Comparison of ENCODE assay signal across 29 cellular contexts in the genomic region with DNA sequence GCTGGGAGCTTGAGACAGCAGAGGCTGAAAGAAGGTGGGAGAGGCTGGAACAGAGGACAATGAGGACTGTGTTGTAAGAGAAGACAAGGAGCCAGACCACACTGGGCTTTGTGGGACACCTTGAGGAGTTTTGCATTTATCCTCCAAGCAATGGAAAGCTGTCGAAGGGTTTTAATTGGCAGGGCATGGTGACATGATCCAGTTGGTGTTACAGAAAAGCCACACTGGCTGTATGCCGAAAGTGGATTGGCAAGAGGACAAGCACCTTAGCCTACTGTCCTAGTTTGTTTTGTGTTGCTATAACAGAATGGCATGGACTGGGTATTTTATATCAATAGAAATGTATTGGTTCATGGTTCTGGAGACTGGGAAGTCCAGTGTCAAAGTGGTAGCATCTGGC. TPM values are rescaled to one million over a fixed set of nuclear protein-coding genes. Genes with fewer than 3 reads are reported as not detected.
"Had no signal": no experiment of that assay in that cellular context is flagged by ENCODE, and none has a peak within 500 bp of the region (broad histone marks: within the 10 kb centered on the region; RNA-seq: fewer than 3 reads in every experiment).

No MANE protein-coding gene starts in this region.

- H3K27ac ChIP-seq: ascending aorta, body of pancreas, SK-N-MC had no signal

- H3K9me3 ChIP-seq: ascending aorta, body of pancreas had no signal

- H3K4me1 Mint-ChIP-seq: activated B cell treated with CpG ODN at 0.5 μM for 24 hours; activated CD4-positive, alpha-beta T cell treated with anti-CD3 and anti-CD28 coated beads, Interleukin-2, amount 10 ng/mL, durations not matched to agents 24 days and 14 days; activated CD8-positive, alpha-beta memory T cell treated with anti-CD3 and anti-CD28 coated beads, Interleukin-2, amount 10 ng/mL, durations not matched to agents 7 days and 5 days; activated naive CD4-positive, alpha-beta T cell treated with anti-CD3 and anti-CD28 coated beads, Interleukin-2, amount 50 U/mL, for 24 hours; T-cell had no signal

- H3K9me3 Mint-ChIP-seq: activated CD4-positive, alpha-beta T cell treated with anti-CD3 and anti-CD28 coated beads, Interleukin-2, amount 10 ng/mL, durations not matched to agents 24 days and 14 days; activated T-cell treated with anti-CD3 and anti-CD28 coated beads, Interleukin-2, amount 50 U/mL, for 24 hours; activated T-helper 1 cell treated with anti-CD3 and anti-CD28 coated beads, Interleukin-12 subunit alpha, Interleukin-12 subunit beta, Interleukin-2, Interleukin-4 antibody, amounts not matched to agents 30 ng/mL and 10 ng/mL and 1 ng/mL, durations not matched to agents 14 hours and 24 hours and 36 hours had no signal

- H3K27ac Mint-ChIP-seq: activated B cell treated with CpG ODN at 0.5 μM for 24 hours; activated CD4-positive, alpha-beta T cell treated with anti-CD3 and anti-CD28 coated beads, Interleukin-2, amount 10 ng/mL, durations not matched to agents 24 days and 14 days; activated CD8-positive, alpha-beta memory T cell treated with anti-CD3 and anti-CD28 coated beads, Interleukin-2, amount 10 ng/mL, durations not matched to agents 7 days and 5 days; activated naive CD4-positive, alpha-beta T cell treated with anti-CD3 and anti-CD28 coated beads, Interleukin-2, amount 50 U/mL, for 24 hours; activated T-cell treated with anti-CD3 and anti-CD28 coated beads, Interleukin-2, amount 50 U/mL, for 24 hours; activated T-helper 1 cell treated with anti-CD3 and anti-CD28 coated beads, Interleukin-12 subunit alpha, Interleukin-12 subunit beta, Interleukin-2, Interleukin-4 antibody, amounts not matched to agents 30 ng/mL and 10 ng/mL and 1 ng/mL, durations not matched to agents 14 hours and 24 hours and 36 hours; T-cell had no signal

- H3K4me3 ChIP-seq: ascending aorta, body of pancreas, SK-N-MC had no signal

- H3K4me3 Mint-ChIP-seq: activated B cell treated with CpG ODN at 0.5 μM for 24 hours; activated CD4-positive, alpha-beta T cell treated with anti-CD3 and anti-CD28 coated beads, Interleukin-2, amount 10 ng/mL, durations not matched to agents 24 days and 14 days; activated CD8-positive, alpha-beta memory T cell treated with anti-CD3 and anti-CD28 coated beads, Interleukin-2, amount 10 ng/mL, durations not matched to agents 7 days and 5 days; activated naive CD4-positive, alpha-beta T cell treated with anti-CD3 and anti-CD28 coated beads, Interleukin-2, amount 50 U/mL, for 24 hours; activated T-cell treated with anti-CD3 and anti-CD28 coated beads, Interleukin-2, amount 50 U/mL, for 24 hours; activated T-helper 1 cell treated with anti-CD3 and anti-CD28 coated beads, Interleukin-12 subunit alpha, Interleukin-12 subunit beta, Interleukin-2, Interleukin-4 antibody, amounts not matched to agents 30 ng/mL and 10 ng/mL and 1 ng/mL, durations not matched to agents 14 hours and 24 hours and 36 hours; T-cell had no signal

- DNase-seq: activated B cell treated with CpG ODN at 0.5 μM for 24 hours; activated CD4-positive, alpha-beta T cell treated with anti-CD3 and anti-CD28 coated beads for 1 hour; activated CD4-positive, alpha-beta T cell treated with anti-CD3 and anti-CD28 coated beads, Interleukin-2, amount 10 ng/mL, durations not matched to agents 24 days and 14 days; activated CD4-positive, alpha-beta T cell treated with anti-CD3 and anti-CD28 coated beads, Interleukin-2, amount 50 U/mL, for 48 hours; activated CD8-positive, alpha-beta memory T cell treated with anti-CD3 and anti-CD28 coated beads, Interleukin-2, amount 10 ng/mL, durations not matched to agents 7 days and 5 days; activated effector memory CD4-positive, alpha-beta T cell treated with Interleukin-2 at 50 U/mL for 16 hours; activated naive CD4-positive, alpha-beta T cell; activated T-cell treated with anti-CD3 and anti-CD28 coated beads, Interleukin-2, amount 50 U/mL, for 24 hours; amniotic stem cell; central memory CD4-positive, alpha-beta T cell; KG1; NCI-H1092; NCI-H1436; NCI-H1694 treated with DMSO at 0.1 percent for 48 hours; NCI-H2029 treated with DMSO at 0.1 percent for 48 hours; NCI-H510A treated with DMSO at 0.1 percent for 48 hours; PC-3; SIG-M5; T-cell; T-helper 2 cell; T1000 had no signal

- H3K27me3 ChIP-seq: ascending aorta, body of pancreas had no signal

- H3K36me3 ChIP-seq: ascending aorta had no signal

- H3K36me3 Mint-ChIP-seq: activated CD8-positive, alpha-beta memory T cell treated with anti-CD3 and anti-CD28 coated beads, Interleukin-2, amount 10 ng/mL, durations not matched to agents 7 days and 5 days; activated naive CD4-positive, alpha-beta T cell treated with anti-CD3 and anti-CD28 coated beads, Interleukin-2, amount 50 U/mL, for 24 hours; T-cell had no signal

- H3K4me1 ChIP-seq: ascending aorta, body of pancreas had no signal

- ATAC-seq: activated CD8-positive, alpha-beta memory T cell treated with anti-CD3 and anti-CD28 coated beads, Interleukin-2, amount 10 ng/mL, durations not matched to agents 7 days and 5 days; body of pancreas; PC-3; T-cell had no signal

- FAIRE-seq: bronchial epithelial cell, TTC549 had no signal

RNA-seq across cellular contexts. Expression of a gene that starts 14.0 kb away (rescaled TPM):
- total RNA-seq: activated B cell treated with CpG ODN at 0.5 μM for 24 hours; activated CD4-positive, alpha-beta T cell treated with anti-CD3 and anti-CD28 coated beads, Interleukin-2, amount 10 ng/mL, durations not matched to agents 24 days and 14 days; activated CD8-positive, alpha-beta memory T cell treated with anti-CD3 and anti-CD28 coated beads, Interleukin-2, amount 10 ng/mL, durations not matched to agents 7 days and 5 days; activated T-helper 1 cell treated with anti-CD3 and anti-CD28 coated beads, Interleukin-12 subunit alpha, Interleukin-12 subunit beta, Interleukin-2, Interleukin-4 antibody, amounts not matched to agents 30 ng/mL and 10 ng/mL and 1 ng/mL, durations not matched to agents 14 hours and 24 hours and 36 hours; bronchial epithelial cell; M059J; PC-3; T-cell had no signal
